In the genomic region with DNA sequence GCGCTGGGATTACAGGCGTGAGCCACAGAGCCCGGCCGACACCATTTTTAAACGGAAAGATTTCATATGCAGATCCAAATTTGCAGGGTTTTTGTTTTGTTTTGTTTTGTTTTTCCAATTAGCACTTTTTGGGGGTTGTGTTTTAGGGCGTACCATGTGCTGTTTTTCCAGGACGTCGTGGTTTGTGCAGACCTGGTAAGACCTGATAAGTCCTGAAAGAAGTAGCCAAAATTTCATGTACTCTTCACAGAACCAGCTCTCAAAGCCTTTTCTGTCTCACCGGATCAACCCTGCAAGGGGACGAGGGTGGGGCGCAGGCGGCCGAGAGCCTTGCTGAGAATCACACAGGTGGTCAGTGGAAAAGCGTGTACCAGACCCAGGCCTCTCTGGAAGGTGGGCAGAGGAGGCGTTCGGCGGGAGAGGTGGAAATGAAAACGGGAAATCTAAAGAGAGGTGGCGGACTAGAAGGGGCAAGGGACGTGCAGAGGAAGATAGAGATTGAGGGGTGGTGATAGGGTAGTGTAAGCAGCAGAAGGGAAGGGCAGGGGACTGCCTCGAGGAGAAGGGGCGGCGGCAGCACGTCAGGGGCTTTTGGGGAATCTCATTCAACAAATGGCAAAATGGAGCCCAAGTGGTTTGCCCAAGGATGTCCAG, we compare ENCODE assay signal across 9 cellular contexts. TPM values are rescaled to one million over a fixed set of nuclear protein-coding genes. Genes with fewer than 3 reads are reported as not detected.
DNase-seq lines count a peak whose midpoint lies in the region; ATAC-seq, FAIRE-seq and TF ChIP-seq lines count a peak whose summit lies in the region.
"Had no signal": no experiment of that assay in that cellular context is flagged by ENCODE, and none has a peak within 500 bp of the region (broad histone marks: within the 10 kb centered on the region; RNA-seq: fewer than 3 reads in every experiment).

No MANE protein-coding gene starts in this region.

- H3K4me1 Mint-ChIP-seq in nephron = peaks cover 12% of the 10 kb centered on the region

- POLR2A ChIA-PET in endothelial cell of umbilical vein (lab: Charles Lee) = interaction anchor here (1.2 to 1.4 kb wide), 2 partner anchors 31 to 91 kb away, joined by 4 read pairs; partner anchors contain the start of gene CLTB

- dilution Hi-C loops in endothelial cell of umbilical vein (cut with MboI; ENCODE audit: extremely low pct_ligation_motif_present, low sequenced_read_pairs) = no loop called here

- TF ChIP-seq CTCF in VCaP (conservative IDR thresholded peaks at IDR 0.05) = no peak
- no peak for TF ChIP-seq CTCF in endothelial cell of umbilical vein (IDR thresholded peaks at IDR 0.05; ENCODE audit: extremely low read depth in 1 of 2, insufficient read depth in 1 of 2, low read depth in 1 of 2, low read length in 2 of 2)
- no peak for TF ChIP-seq CTCF in nephron (IDR thresholded peaks at IDR 0.05; ENCODE audit: unreplicated experiment in 3 of 3)

- no peaks in the 10 kb centered on the region for H3K9me3 Mint-ChIP-seq in nephron

- no peaks in the 10 kb centered on the region for H4K20me1 ChIP-seq in endothelial cell of umbilical vein (replicated peaks; ENCODE audit: control insufficient read depth, extremely low read depth, insufficient read depth, low read length)

- peaks cover 9% of the 10 kb centered on the region for H3K36me3 Mint-ChIP-seq in nephron (ENCODE audit: low read depth)

- DNase-seq in activated effector memory CD4-positive, alpha-beta T cell treated with anti-CD3 and anti-CD28 coated beads, Interleukin-2, amount 50 U/mL, for 16 hours = peak; percentile 62
- DNase-seq in activated effector memory CD4-positive, alpha-beta T cell treated with Interleukin-2 at 50 U/mL for 16 hours = no peak
- peak; percentile 35 for DNase-seq in endothelial cell of umbilical vein (ENCODE audit: low read depth, low spot score)
- no peak for DNase-seq in H54 (ENCODE audit: insufficient read length, low spot score)
- DNase-seq in NCI-H2107 (lab: John Stamatoyannopoulos, UW) = no peak

- H3K4me3 ChIP-seq in endothelial cell of umbilical vein (replicated peaks in 1 of 3; ENCODE audit: insufficient read depth in 1 of 3, low read depth in 1 of 3, low read length in 3 of 3) = peak overlapping the region; percentile 68 to 85 (median 75)

- no TSS peak for BruUV-seq in endothelial cell of umbilical vein (replicated peaks; lab: Mats Ljungman, UMichigan)

- no peaks in the 10 kb centered on the region for H3K27me3 Mint-ChIP-seq in nephron (ENCODE audit: low read depth)

- H3K4me2 ChIP-seq in endothelial cell of umbilical vein (ENCODE audit: insufficient read depth, low read length) = peak overlapping the region; percentile 79

- peak overlapping the region; percentile 89 for H2AFZ ChIP-seq in endothelial cell of umbilical vein (ENCODE audit: low read depth, low read length)

- peaks cover 30% of the 10 kb centered on the region for H3K79me2 ChIP-seq in endothelial cell of umbilical vein (ENCODE audit: control insufficient read depth, insufficient read depth, low read length)

- H3K27ac ChIP-seq in VCaP = peak overlapping the region; percentile 98
- H3K27ac ChIP-seq in endothelial cell of umbilical vein (ENCODE audit: insufficient read depth, low read depth, low read length) = peak overlapping the region; percentile 98

- intact Hi-C loops in endothelial cell of umbilical vein (cut with micrococcal nuclease) = loop anchor here (10.0 kb wide), 2 partner anchors 168 to 1028 kb away; partner anchors contain the start of genes DBN1 and GPRIN1

- FAIRE-seq in endothelial cell of umbilical vein (lab: Jason Lieb, UNC) (no peak), H54 (lab: Jason Lieb, UNC) (no peak)
- FAIRE-seq: colon had no signal

- ATAC-seq in HG03025 (IDR thresholded peaks at IDR 0.05; ENCODE audit: low FRiP score, unreplicated experiment) = no peak

- TF ChIP-seq POLR2A in endothelial cell of umbilical vein (IDR thresholded peaks at IDR 0.05; ENCODE audit: low read depth, low read length) = no peak
- no peak for TF ChIP-seq POLR2A in H54 (IDR thresholded peaks at IDR 0.05; ENCODE audit: low read depth, low read length)

- peak overlapping the region; percentile 96 to 98 (median 97) for H3K27ac Mint-ChIP-seq in nephron

- H3K4me3 Mint-ChIP-seq in nephron = peak overlapping the region; percentile 94 to 98 (median 95)

- no peaks in the 10 kb centered on the region for H3K9me1 ChIP-seq in endothelial cell of umbilical vein (replicated peaks; ENCODE audit: control insufficient read depth, extremely low read depth, insufficient read depth, low read length)

- peaks cover 21% of the 10 kb centered on the region for H3K4me1 ChIP-seq in endothelial cell of umbilical vein (ENCODE audit: control insufficient read depth, extremely low read depth, insufficient read depth, low read length)

- peak overlapping the region; percentile 95 for H3K9ac ChIP-seq in endothelial cell of umbilical vein (replicated peaks; ENCODE audit: extremely low read depth, insufficient read depth, low read length)

- no peaks in the 10 kb centered on the region for H3K9me3 ChIP-seq in endothelial cell of umbilical vein (replicated peaks; ENCODE audit: control insufficient read depth, insufficient read depth, low read length)

- CTCF ChIA-PET in endothelial cell of umbilical vein (lab: Charles Lee) = interaction anchor here (0.8 to 5.2 kb wide), 13 partner anchors 8 to 717 kb away, joined by 3 to 88 read pairs (median 5); partner anchors contain the start of genes CLTB and RNF44

- H3K27me3 ChIP-seq in endothelial cell of umbilical vein (ENCODE audit: control insufficient read depth in 2 of 2, insufficient read depth in 2 of 2, low read length in 2 of 2) = no peaks in the 10 kb centered on the region

- H3K36me3 ChIP-seq in endothelial cell of umbilical vein (ENCODE audit: control insufficient read depth in 2 of 2, extremely low read depth in 1 of 2, insufficient read depth in 2 of 2, low read length in 2 of 2) = no peaks in the 10 kb centered on the region

TF ChIP-seq in endothelial cell of umbilical vein, 7 proteins besides CTCF, POLR2A, EP300 and RAD21:
- TF ChIP-seq JUN (IDR thresholded peaks at IDR 0.05; ENCODE audit: borderline replicate concordance, insufficient read depth, insufficient read length, low read depth) (no peak), GATA2 (IDR thresholded peaks at IDR 0.05; ENCODE audit: insufficient read depth, insufficient read length, low read depth, low read length) (no peak), POLR2AphosphoS5 (IDR thresholded peaks at IDR 0.05; ENCODE audit: insufficient read depth, low read depth, low read length) (no peak), MAX (IDR thresholded peaks at IDR 0.05; ENCODE audit: insufficient read depth, insufficient read length) (no peak), FOS (IDR thresholded peaks at IDR 0.05; ENCODE audit: borderline replicate concordance, insufficient read depth, low read length) (no peak), EZH2 (IDR thresholded peaks at IDR 0.05; ENCODE audit: borderline replicate concordance, low read depth, low read length, severe bottlenecking) (no peak), MYC (IDR thresholded peaks at IDR 0.05; ENCODE audit: low read depth, low read length) (no peak)

RNA-seq across cellular contexts. Expression of gene FAF2, which starts 1.2 kb away (rescaled TPM):
- total RNA-seq in endothelial cell of umbilical vein = 43.5 and 50.1 TPM in 2 replicates
- 24.8 and 27.9 TPM in 2 replicates for polyA plus RNA-seq in endothelial cell of umbilical vein
- polyA plus RNA-seq in endothelial cell of umbilical vein (2011; cell fraction: cytosol; rRNA removed) = 23.5 and 26.4 TPM in 2 replicates
- polyA plus RNA-seq in endothelial cell of umbilical vein (2011; cell fraction: nucleus; rRNA removed) = 34.4 and 38.6 TPM in 2 replicates
- polyA plus RNA-seq in endothelial cell of umbilical vein (2012) = 27.5 and 33.6 TPM in 2 replicates
- polyA minus RNA-seq in endothelial cell of umbilical vein = 64.4 and 66.3 TPM in 2 replicates
- 24.7 TPM for polyA minus RNA-seq in endothelial cell of umbilical vein (2011; cell fraction: cytosol; rRNA and poly(A)+ RNA removed)
- 23.7 and 32.6 TPM in 2 replicates for polyA minus RNA-seq in endothelial cell of umbilical vein (2011; cell fraction: nucleus; rRNA and poly(A)+ RNA removed)

RNA-seq across cellular contexts. Expression of gene CLTB, which starts 30.7 kb away (rescaled TPM):
- 73.2 and 108 TPM in 2 replicates for total RNA-seq in endothelial cell of umbilical vein
- polyA plus RNA-seq in endothelial cell of umbilical vein = 111 and 126 TPM in 2 replicates
- polyA plus RNA-seq in endothelial cell of umbilical vein (2011; cell fraction: cytosol; rRNA removed) = 78.8 and 83.8 TPM in 2 replicates
- 54.4 and 58.7 TPM in 2 replicates for polyA plus RNA-seq in endothelial cell of umbilical vein (2011; cell fraction: nucleus; rRNA removed)
- 85.8 and 109 TPM in 2 replicates for polyA plus RNA-seq in endothelial cell of umbilical vein (2012)
- 28.8 and 30.4 TPM in 2 replicates for polyA minus RNA-seq in endothelial cell of umbilical vein
- polyA minus RNA-seq in endothelial cell of umbilical vein (2011; cell fraction: cytosol; rRNA and poly(A)+ RNA removed) = 58.2 TPM
- polyA minus RNA-seq in endothelial cell of umbilical vein (2011; cell fraction: nucleus; rRNA and poly(A)+ RNA removed) = 11.3 and 17.1 TPM in 2 replicates

RNA-seq across cellular contexts. Expression of gene HIGD2A, which starts 58.5 kb away (rescaled TPM):
- total RNA-seq in endothelial cell of umbilical vein = 96.2 and 103 TPM in 2 replicates
- polyA plus RNA-seq in endothelial cell of umbilical vein = 210 and 294 TPM in 2 replicates
- 184 and 199 TPM in 2 replicates for polyA plus RNA-seq in endothelial cell of umbilical vein (2011; cell fraction: cytosol; rRNA removed)
- polyA plus RNA-seq in endothelial cell of umbilical vein (2011; cell fraction: nucleus; rRNA removed) = 40.5 and 55.6 TPM in 2 replicates
- 86.8 and 116 TPM in 2 replicates for polyA plus RNA-seq in endothelial cell of umbilical vein (2012)
- polyA minus RNA-seq in endothelial cell of umbilical vein = 54.1 and 62.4 TPM in 2 replicates
- 96.4 TPM for polyA minus RNA-seq in endothelial cell of umbilical vein (2011; cell fraction: cytosol; rRNA and poly(A)+ RNA removed)
- polyA minus RNA-seq in endothelial cell of umbilical vein (2011; cell fraction: nucleus; rRNA and poly(A)+ RNA removed) = 17.6 and 19.1 TPM in 2 replicates

RNA-seq across cellular contexts. Expression of gene NOP16, which starts 58.6 kb away (rescaled TPM):
- total RNA-seq in endothelial cell of umbilical vein = 47.4 and 51.6 TPM in 2 replicates
- polyA plus RNA-seq in endothelial cell of umbilical vein = 31.1 and 41.1 TPM in 2 replicates
- polyA plus RNA-seq in endothelial cell of umbilical vein (2011; cell fraction: cytosol; rRNA removed) = 58.5 and 68.0 TPM in 2 replicates
- 53.7 and 60.0 TPM in 2 replicates for polyA plus RNA-seq in endothelial cell of umbilical vein (2011; cell fraction: nucleus; rRNA removed)
- polyA plus RNA-seq in endothelial cell of umbilical vein (2012) = 46.9 and 65.5 TPM in 2 replicates
- 15.0 and 20.5 TPM in 2 replicates for polyA minus RNA-seq in endothelial cell of umbilical vein
- 36.2 TPM for polyA minus RNA-seq in endothelial cell of umbilical vein (2011; cell fraction: cytosol; rRNA and poly(A)+ RNA removed)
- polyA minus RNA-seq in endothelial cell of umbilical vein (2011; cell fraction: nucleus; rRNA and poly(A)+ RNA removed) = 12.4 and 19.0 TPM in 2 replicates

Comparison
In these comparisons a context has a peak if more than half of its experiments do, and no peak if none do; other contexts are left out.
1. DNase-seq: peak in activated effector memory CD4-positive, alpha-beta T cell treated with anti-CD3 and anti-CD28 coated beads, Interleukin-2, amount 50 U/mL, for 16 hours (single experiment) and endothelial cell of umbilical vein (single experiment); none in activated effector memory CD4-positive, alpha-beta T cell treated with Interleukin-2 at 50 U/mL for 16 hours (single experiment), H54 (single experiment) and NCI-H2107 (single experiment).